Comparison of ENCODE assay signal across 8 cellular contexts in the genomic region with DNA sequence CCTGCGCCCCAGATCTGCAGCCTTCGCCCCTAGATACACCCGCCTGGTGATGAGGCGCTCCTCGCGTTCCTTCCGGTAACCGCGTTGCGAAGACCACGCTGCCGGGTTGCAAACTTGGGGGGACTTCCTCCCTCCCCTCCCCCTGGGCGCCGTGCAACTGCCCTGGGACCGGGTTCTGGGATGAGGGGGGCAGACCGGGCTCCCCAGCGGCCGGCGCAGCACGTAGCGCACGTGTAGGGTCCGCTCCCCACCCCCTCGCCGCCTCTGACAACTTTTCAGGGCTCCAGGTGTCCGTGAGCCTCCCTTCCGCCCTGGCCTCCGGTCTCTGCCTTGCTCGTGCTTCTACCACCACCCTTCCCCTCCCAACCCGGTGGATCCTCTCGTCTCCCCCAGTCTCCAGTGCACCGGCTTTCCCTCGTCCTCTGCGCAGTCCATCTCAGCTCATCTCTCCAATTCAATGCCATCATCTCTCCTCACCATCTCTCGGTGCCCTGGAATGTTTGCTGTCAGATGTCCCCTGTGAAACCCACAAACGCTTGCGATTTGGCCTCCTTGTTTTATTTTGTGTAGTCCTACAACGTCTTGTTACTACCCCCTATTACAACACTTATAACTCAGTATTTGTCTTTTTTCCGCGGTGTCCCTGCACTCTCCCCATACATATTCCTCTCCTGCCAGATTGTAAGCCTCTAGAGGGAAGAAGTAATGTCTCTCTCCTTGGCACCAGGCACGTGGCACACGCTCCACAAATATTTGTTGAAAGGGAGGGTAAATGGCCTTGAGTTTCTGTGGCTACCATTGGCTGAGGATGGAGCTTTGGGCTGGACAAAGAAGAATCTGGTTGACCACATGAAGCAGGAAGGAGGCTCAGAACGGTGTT. TPM values are rescaled to one million over a fixed set of nuclear protein-coding genes. Genes with fewer than 3 reads are reported as not detected.
DNase-seq lines count a peak whose midpoint lies in the region; ATAC-seq and TF ChIP-seq lines count a peak whose summit lies in the region.

No MANE protein-coding gene starts in this region.

- H3K4me1 Mint-ChIP-seq in Calu3 (ENCODE audit: low read depth, unreplicated experiment) (peaks cover 35% of the 10 kb centered on the region), MCF 10A (ENCODE audit: insufficient read depth, unreplicated experiment) (peaks cover 26% of the 10 kb centered on the region)
- peaks cover 39% of the 10 kb centered on the region for H3K4me1 Mint-ChIP-seq in stimulated activated naive CD8-positive, alpha-beta T cell treated with anti-CD3 and anti-CD28 coated beads, Interleukin-15, Interleukin-2, amounts not matched to agents 100 ng/mL and 50 ng/mL, for 24 hours (ENCODE audit: low read depth)

- POLR2A ChIA-PET in PC-9 (lab: Charles Lee; ENCODE audit: unreplicated experiment), result interaction anchor here (0.6 kb wide), 1 partner anchor 969 kb away, joined by 3 read pairs; no protein-coding TSS in a partner anchor
- POLR2A ChIA-PET in MCF 10A (lab: Yijun Ruan, JAX), result interaction anchor here (0.6 to 4.3 kb wide), 45 partner anchors 8 to 581 kb away, joined by 3 to 39 read pairs (median 5); partner anchors contain the start of genes CYB5R1, KLHL12, RABIF and TMEM183A

- H3K79me2 ChIP-seq in PC-9 (ENCODE audit: low read depth), result peaks cover 29% of the 10 kb centered on the region

- H3K9me3 Mint-ChIP-seq in Calu3 (ENCODE audit: low read depth, unreplicated experiment), result no peaks in the 10 kb centered on the region
- no peaks in the 10 kb centered on the region for H3K9me3 Mint-ChIP-seq in MCF 10A (ENCODE audit: unreplicated experiment)
- H3K9me3 Mint-ChIP-seq in stimulated activated naive CD8-positive, alpha-beta T cell treated with anti-CD3 and anti-CD28 coated beads, Interleukin-15, Interleukin-2, amounts not matched to agents 100 ng/mL and 50 ng/mL, for 24 hours, result no peaks in the 10 kb centered on the region

- peak; percentile 29 for DNase-seq in Calu3
- peak in 1 of 2 experiments; percentile 56 for DNase-seq in PC-9
- DNase-seq in MCF 10A (ENCODE audit: unreplicated experiment), result no peak
- DNase-seq in kidney tubule cell (ENCODE audit: low spot score), result peak; percentile 30

- peaks cover 1% of the 10 kb centered on the region; the same call in 1 of the 2 replicates for H4K20me1 ChIP-seq in PC-9 (ENCODE audit: insufficient read depth)

- peak overlapping the region; percentile 86 for H2AFZ ChIP-seq in PC-9

- H3K9me3 ChIP-seq in PC-9 (ENCODE audit: insufficient read depth, low read depth), result no peaks in the 10 kb centered on the region

- H3K27ac ChIP-seq in PC-9, result peak overlapping the region; percentile 56

- H3K27me3 ChIP-seq in PC-9 (ENCODE audit: insufficient read depth, low read depth), result no peaks in the 10 kb centered on the region

- peak; percentile 20 for ATAC-seq in GM21576 (IDR thresholded peaks at IDR 0.05; ENCODE audit: unreplicated experiment)
- ATAC-seq in HG02610 (IDR thresholded peaks at IDR 0.05; ENCODE audit: unreplicated experiment), result no peak
- no peak for ATAC-seq in HG03108 (IDR thresholded peaks at IDR 0.05; ENCODE audit: unreplicated experiment)

- H3K4me3 Mint-ChIP-seq in Calu3 (ENCODE audit: low read depth, unreplicated experiment) (peak overlapping the region; percentile 67), MCF 10A (ENCODE audit: unreplicated experiment) (peak overlapping the region; percentile 81)
- H3K4me3 Mint-ChIP-seq in stimulated activated naive CD8-positive, alpha-beta T cell treated with anti-CD3 and anti-CD28 coated beads, Interleukin-15, Interleukin-2, amounts not matched to agents 100 ng/mL and 50 ng/mL, for 24 hours, result peak overlapping the region; percentile 78

- CTCF ChIA-PET in Calu3 (lab: Charles Lee), result interaction anchor here (1.2 kb wide), 1 partner anchor 76 kb away, joined by 3 read pairs; no protein-coding TSS in a partner anchor
- CTCF ChIA-PET in PC-9 (lab: Charles Lee), result no interaction called here
- CTCF ChIA-PET in MCF 10A (lab: Yijun Ruan, JAX), result interaction anchor here (0.5 to 1.3 kb wide), 6 partner anchors 13 to 192 kb away, joined by 3 to 4 read pairs (median 3); no protein-coding TSS in a partner anchor

- H3K36me3 Mint-ChIP-seq in Calu3 (ENCODE audit: insufficient read depth, unreplicated experiment) (peaks cover 47% of the 10 kb centered on the region), MCF 10A (ENCODE audit: insufficient read depth, unreplicated experiment) (peaks cover 8% of the 10 kb centered on the region)
- no peaks in the 10 kb centered on the region for H3K36me3 Mint-ChIP-seq in stimulated activated naive CD8-positive, alpha-beta T cell treated with anti-CD3 and anti-CD28 coated beads, Interleukin-15, Interleukin-2, amounts not matched to agents 100 ng/mL and 50 ng/mL, for 24 hours (ENCODE audit: low read depth)

- H3K4me3 ChIP-seq in PC-9, result peak overlapping the region; percentile 86

- peak overlapping the region; percentile 96 for H3K4me2 ChIP-seq in PC-9

- H3K27ac Mint-ChIP-seq in Calu3 (ENCODE audit: unreplicated experiment) (peak overlapping the region; percentile 42), MCF 10A (ENCODE audit: low read depth, unreplicated experiment) (peak overlapping the region; percentile 65)
- peak overlapping the region; percentile 50 for H3K27ac Mint-ChIP-seq in stimulated activated naive CD8-positive, alpha-beta T cell treated with anti-CD3 and anti-CD28 coated beads, Interleukin-15, Interleukin-2, amounts not matched to agents 100 ng/mL and 50 ng/mL, for 24 hours

- BruUV-seq in Calu3 (replicated peaks; lab: Mats Ljungman, UMichigan), result TSS peak; percentile 28
- TSS peak; percentile 21 for BruUV-seq in PC-9 (replicated peaks; lab: Mats Ljungman, UMichigan)
- no TSS peak for BruUV-seq in MCF 10A (replicated peaks; lab: Mats Ljungman, UMichigan)

- H3K27me3 Mint-ChIP-seq in Calu3 (ENCODE audit: unreplicated experiment), result no peaks in the 10 kb centered on the region
- H3K27me3 Mint-ChIP-seq in MCF 10A (ENCODE audit: insufficient read depth, unreplicated experiment), result no peaks in the 10 kb centered on the region
- peaks cover 5% of the 10 kb centered on the region for H3K27me3 Mint-ChIP-seq in stimulated activated naive CD8-positive, alpha-beta T cell treated with anti-CD3 and anti-CD28 coated beads, Interleukin-15, Interleukin-2, amounts not matched to agents 100 ng/mL and 50 ng/mL, for 24 hours

- H3F3A ChIP-seq in PC-9 (ENCODE audit: insufficient read depth, low read depth), result peaks cover 24% of the 10 kb centered on the region; the same call in 1 of the 2 replicates

- H3K4me1 ChIP-seq in PC-9 (replicated peaks; ENCODE audit: insufficient read depth), result peaks cover 40% of the 10 kb centered on the region

- intact Hi-C loops in Calu3 (cut with micrococcal nuclease; ENCODE audit: unreplicated experiment), result loop anchor here (2.0 kb wide), 1 partner anchor 77 kb away; the partner anchor contains the start of gene RABIF
- intact Hi-C loops in PC-9 (cut with micrococcal nuclease; ENCODE audit: unreplicated experiment), result loop anchor here (2.0 kb wide), 2 partner anchors 25 to 49 kb away; no protein-coding TSS in a partner anchor
- intact Hi-C loops in MCF 10A (cut with micrococcal nuclease), result no loop called here

- no peak for TF ChIP-seq CTCF in Calu3 (IDR thresholded peaks at IDR 0.05; ENCODE audit: unreplicated experiment)
- TF ChIP-seq CTCF in PC-9 (conservative IDR thresholded peaks at IDR 0.05), result no peak
- TF ChIP-seq CTCF in MCF 10A (IDR thresholded peaks at IDR 0.05; ENCODE audit: unreplicated experiment), result no peak

- H3K36me3 ChIP-seq in PC-9 (ENCODE audit: low read depth), result no peaks in the 10 kb centered on the region

- H3K9me2 ChIP-seq in PC-9 (ENCODE audit: insufficient read depth), result no peaks in the 10 kb centered on the region

RNA-seq across cellular contexts. Expression of gene PCAT6, which starts 0.8 kb away (rescaled TPM):
- total RNA-seq in Calu3 (2022) (1.3 and 2.8 TPM in 2 replicates), PC-9 (2021) (1.7 and 3.6 TPM in 2 replicates), MCF 10A (2022) (3.2 and 5.4 TPM in 2 replicates)

RNA-seq across cellular contexts. Expression of gene KDM5B, which starts 3.3 kb away (rescaled TPM):
- 86.6 and 86.7 TPM in 2 replicates for total RNA-seq in Calu3 (2022)
- 99.8 and 110 TPM in 2 replicates for total RNA-seq in PC-9 (2021)
- total RNA-seq in MCF 10A (2022), result 180 and 203 TPM in 2 replicates
